ENCODE assay signal across 7 cellular contexts in genomic region chr7:151243411-151244155, GRCh38. TPM values are rescaled to one million over a fixed set of nuclear protein-coding genes. Genes with fewer than 3 reads are reported as not detected.
DNase-seq lines count a peak whose midpoint lies in the region; ATAC-seq and TF ChIP-seq lines count a peak whose summit lies in the region.
"Had no signal": no experiment of that assay in that cellular context is flagged by ENCODE, and none has a peak within 500 bp of the region (broad histone marks: within the 10 kb centered on the region; RNA-seq: fewer than 3 reads in every experiment).

No MANE protein-coding gene starts in this region.

- POLR2A ChIA-PET in T-cell (lab: Charles Lee): interaction anchor here in 1 of 2 donors (0.5 to 1.0 kb wide), 4 partner anchors 10 to 71 kb away, joined by 3 to 4 read pairs (median 4); partner anchors contain the start of gene ABCF2

- no peaks in the 10 kb centered on the region for H3K9me3 ChIP-seq in mucosa of stomach (ENCODE audit: control insufficient read depth, low read length)
- no peaks in the 10 kb centered on the region for H3K9me3 ChIP-seq in colonic mucosa

- peaks cover 35 to 45% (median 43%) of the 10 kb centered on the region in 3 donors for H3K4me1 Mint-ChIP-seq in T-cell

- H3K36me3 ChIP-seq in H7 (replicated peaks; ENCODE audit: control insufficient read depth, insufficient read depth, low read length): no peaks in the 10 kb centered on the region
- H3K36me3 ChIP-seq in mucosa of stomach (ENCODE audit: control insufficient read depth, insufficient read depth, low read length): no peaks in the 10 kb centered on the region
- no peaks in the 10 kb centered on the region for H3K36me3 ChIP-seq in colonic mucosa

- peak overlapping the region; percentile 65 to 87 (median 72) for H3K4me3 Mint-ChIP-seq in T-cell

- TF ChIP-seq CTCF in colonic mucosa (IDR thresholded peaks at IDR 0.05): no peak

- intact Hi-C loops in colonic mucosa (cut with DNase I): loop anchor here (5.0 to 10.0 kb wide), 2 partner anchors 59 to 119 kb away; no protein-coding TSS in a partner anchor

- no peak overlapping the region for H3K27ac ChIP-seq in colonic mucosa

- H3K36me3 Mint-ChIP-seq in T-cell: no peaks in the 10 kb centered on the region

- CTCF ChIA-PET in T-cell (lab: Charles Lee): interaction anchor here (0.5 to 2.7 kb wide), 21 partner anchors 10 to 805 kb away, joined by 3 to 51 read pairs (median 3); partner anchors contain the start of genes ABCF2 (in 2 of the 2), ABCB8 (in 1 of the 2) and CHPF2 (in 1 of the 2)

- peak; percentile 66 for DNase-seq in H7
- DNase-seq in T-cell: peak in 23 of 34 experiments; percentile 27 to 59 (median 45)
- DNase-seq in colonic mucosa: no peak

- ATAC-seq in T-cell (replicated peaks in 1 of 4): peak in 3 of 4 experiments; percentile 14 to 60 (median 27)
- ATAC-seq in HG03097 (IDR thresholded peaks at IDR 0.05; ENCODE audit: low FRiP score, unreplicated experiment): no peak
- no peak for ATAC-seq in GM19463 (IDR thresholded peaks at IDR 0.05; ENCODE audit: unreplicated experiment)

- H3K4me1 ChIP-seq in mucosa of stomach (ENCODE audit: control insufficient read depth, insufficient read depth, low read length) (peaks cover 34% of the 10 kb centered on the region), colonic mucosa (peaks cover 8% of the 10 kb centered on the region)

- H3K27ac Mint-ChIP-seq in T-cell: peak overlapping the region in 1 of 2 donors; percentile 39

- H3K9ac ChIP-seq in mucosa of stomach (ENCODE audit: low read length) (peak overlapping the region; percentile 4), colonic mucosa (ENCODE audit: low read depth in 2 of 2, low read length in 2 of 2) (peak overlapping the region in 1 of 2 donors; percentile 9)

- H3K4me3 ChIP-seq in H7 (ENCODE audit: insufficient read depth, low read depth, low read length) (no peak overlapping the region), mucosa of stomach (ENCODE audit: low read length) (no peak overlapping the region), colonic mucosa (no peak overlapping the region)

- peaks cover 13 to 21% of the 10 kb centered on the region in 2 donors for H3K27me3 Mint-ChIP-seq in T-cell

- H3K27me3 ChIP-seq in H7 (ENCODE audit: control insufficient read depth, insufficient read depth, low read length) (peaks cover 37% of the 10 kb centered on the region), mucosa of stomach (ENCODE audit: control insufficient read depth, insufficient read depth, low read length) (peaks cover 51% of the 10 kb centered on the region), colonic mucosa (peaks cover 32% of the 10 kb centered on the region)

- H3K9me3 Mint-ChIP-seq in T-cell: no peaks in the 10 kb centered on the region

RNA-seq across cellular contexts. Expression of gene SMARCD3, which starts 4.9 kb away (rescaled TPM):
- total RNA-seq in H7 (2014; rRNA removed; shearing (Covaris generic)): 7.2 and 23.6 TPM in 2 replicates
- 10 to 100 TPM in 2 of 5 donors, 1 to 10 TPM in 3; 6.3 to 28.5 (median 9.1) TPM for total RNA-seq in T-cell
- 1 to 10 TPM; 4.3 to 6.7 TPM for total RNA-seq in colonic mucosa

RNA-seq across cellular contexts. Expression of gene CHPF2, which starts 11.3 kb away (rescaled TPM):
- 24.7 and 25.0 TPM in 2 replicates for total RNA-seq in H7 (2014; rRNA removed; shearing (Covaris generic))
- total RNA-seq in T-cell (10 to 100 TPM; 34.2 to 66.1 (median 64.1) TPM), colonic mucosa (10 to 100 TPM; 36.2 to 42.7 TPM)

RNA-seq across cellular contexts. Expression of gene ABCF2, which starts 16.6 kb away (rescaled TPM):
- 47.3 and 48.5 TPM in 2 replicates for total RNA-seq in H7 (2014; rRNA removed; shearing (Covaris generic))
- total RNA-seq in T-cell: 10 to 100 TPM; 22.9 to 39.7 (median 38.8) TPM
- total RNA-seq in colonic mucosa: 10 to 100 TPM; 25.6 to 38.3 TPM

RNA-seq across cellular contexts. Expression of gene H2BK1, which starts 33.3 kb away (rescaled TPM):
- total RNA-seq in H7 (2014; rRNA removed; shearing (Covaris generic)): 0.74 TPM in 1 of 2 replicates, not detected in the other
- total RNA-seq in T-cell: 1 to 10 TPM; 3.1 to 7.7 (median 5.1) TPM
- total RNA-seq in colonic mucosa: not detected
- total RNA-seq: HT1080 had no signal

RNA-seq across cellular contexts. Expression of gene ASB10, which starts 56.5 kb away (rescaled TPM):
- total RNA-seq in H7 (2014; rRNA removed; shearing (Covaris generic)): not detected in 2 replicates
- total RNA-seq in T-cell (not detected), colonic mucosa (not detected)
- total RNA-seq: HT1080 had no signal

Comparison
In these comparisons a context has a peak if more than half of its experiments do, and no peak if none do; other contexts are left out.
1. ATAC-seq: peak in T-cell (3 of 4); none in HG03097 (single experiment) and GM19463 (single experiment).